Comparison of ENCODE assay signal across 9 cellular contexts in genomic region chr1:42146916-42147320, GRCh38. TPM values are rescaled to one million over a fixed set of nuclear protein-coding genes. Genes with fewer than 3 reads are reported as not detected.
DNase-seq lines count a peak whose midpoint lies in the region; ATAC-seq lines count a peak whose summit lies in the region.
"Had no signal": no experiment of that assay in that cellular context is flagged by ENCODE, and none has a peak within 500 bp of the region (broad histone marks: within the 10 kb centered on the region; RNA-seq: fewer than 3 reads in every experiment).

No MANE protein-coding gene starts in this region.

- H3K27ac Mint-ChIP-seq in activated CD4-positive, alpha-beta memory T cell treated with anti-CD3 and anti-CD28 coated beads for 36 hours, result no peak overlapping the region
- no peak overlapping the region for H3K27ac Mint-ChIP-seq in stimulated activated memory B cell treated with anti-CD40 and anti-IgM and Interleukin-4, amounts not matched to agents 10 μg/mL and 1 μg/mL and 100 μg/mL, for 72 hours

- peaks cover 5% of the 10 kb centered on the region for H3K4me1 Mint-ChIP-seq in activated CD4-positive, alpha-beta memory T cell treated with anti-CD3 and anti-CD28 coated beads for 36 hours (ENCODE audit: low read depth)
- H3K4me1 Mint-ChIP-seq in stimulated activated memory B cell treated with anti-CD40 and anti-IgM and Interleukin-4, amounts not matched to agents 10 μg/mL and 1 μg/mL and 100 μg/mL, for 72 hours, result no peaks in the 10 kb centered on the region

- no peaks in the 10 kb centered on the region for H3K9me3 Mint-ChIP-seq in activated CD4-positive, alpha-beta memory T cell treated with anti-CD3 and anti-CD28 coated beads for 36 hours
- H3K9me3 Mint-ChIP-seq in stimulated activated memory B cell treated with anti-CD40 and anti-IgM and Interleukin-4, amounts not matched to agents 10 μg/mL and 1 μg/mL and 100 μg/mL, for 72 hours, result no peaks in the 10 kb centered on the region

- ATAC-seq in stimulated activated memory B cell treated with anti-CD40 and anti-IgM and Interleukin-4, amounts not matched to agents 10 μg/mL and 1 μg/mL and 100 μg/mL, for 72 hours, result no peak

- intact Hi-C loops in activated CD4-positive, alpha-beta memory T cell treated with anti-CD3 and anti-CD28 coated beads for 36 hours (cut with micrococcal nuclease), result loop anchor here (2.0 to 10.0 kb wide), 2 partner anchors 26 to 588 kb away; no protein-coding TSS in a partner anchor

- peaks cover 2% of the 10 kb centered on the region for H3K27me3 Mint-ChIP-seq in activated CD4-positive, alpha-beta memory T cell treated with anti-CD3 and anti-CD28 coated beads for 36 hours
- peaks cover 33% of the 10 kb centered on the region for H3K27me3 Mint-ChIP-seq in stimulated activated memory B cell treated with anti-CD40 and anti-IgM and Interleukin-4, amounts not matched to agents 10 μg/mL and 1 μg/mL and 100 μg/mL, for 72 hours

- H3K4me3 Mint-ChIP-seq in activated CD4-positive, alpha-beta memory T cell treated with anti-CD3 and anti-CD28 coated beads for 36 hours, result no peak overlapping the region
- H3K4me3 Mint-ChIP-seq in stimulated activated memory B cell treated with anti-CD40 and anti-IgM and Interleukin-4, amounts not matched to agents 10 μg/mL and 1 μg/mL and 100 μg/mL, for 72 hours, result no peak overlapping the region

- peak; percentile 79 for DNase-seq in AG08396 (ENCODE audit: low spot score)
- DNase-seq in H4 (ENCODE audit: low spot score), result peak; percentile 59
- DNase-seq in NCI-H460 (ENCODE audit: extremely low read depth, low read depth), result peak; percentile 56
- DNase-seq in activated CD4-positive, alpha-beta memory T cell treated with anti-CD3 and anti-CD28 coated beads for 36 hours, result peak; percentile 80
- peak; percentile 45 for DNase-seq in effector CD4-positive, alpha-beta T cell
- DNase-seq in lung microvascular endothelial cell (ENCODE audit: low read depth in 2 of 2), result peak; percentile 54 to 73
- peak; percentile 34 to 60 for DNase-seq in stimulated activated CD8-positive, alpha-beta memory T cell treated with anti-CD3 and anti-CD28 coated beads, Interleukin-2, amount 100 ng/mL, for 48 hours (ENCODE audit: low read depth in 2 of 2)

- H3K36me3 Mint-ChIP-seq in activated CD4-positive, alpha-beta memory T cell treated with anti-CD3 and anti-CD28 coated beads for 36 hours, result no peaks in the 10 kb centered on the region
- H3K36me3 Mint-ChIP-seq in stimulated activated memory B cell treated with anti-CD40 and anti-IgM and Interleukin-4, amounts not matched to agents 10 μg/mL and 1 μg/mL and 100 μg/mL, for 72 hours, result no peaks in the 10 kb centered on the region

- CTCF ChIA-PET in activated CD4-positive, alpha-beta memory T cell treated with anti-CD3 and anti-CD28 coated beads for 36 hours (lab: Charles Lee), result interaction anchor here (0.6 to 1.9 kb wide), 7 partner anchors 9 to 281 kb away, joined by 3 to 20 read pairs (median 4); no protein-coding TSS in a partner anchor

- POLR2A ChIA-PET in activated CD4-positive, alpha-beta memory T cell treated with anti-CD3 and anti-CD28 coated beads for 36 hours (lab: Charles Lee), result no interaction called here

RNA-seq across cellular contexts. Expression of gene GUCA2B, which starts 6.3 kb away (rescaled TPM):
- total RNA-seq in H4 (2014; rRNA removed; shearing (Covaris generic)), result not detected in 2 replicates
- not detected in 2 replicates for total RNA-seq in NCI-H460 (2014; rRNA removed; shearing (Covaris generic))
- polyA plus RNA-seq in NCI-H460 (2014; cell fraction: nucleus; rRNA removed), result not detected in 2 replicates
- total RNA-seq in activated CD4-positive, alpha-beta memory T cell treated with anti-CD3 and anti-CD28 coated beads for 36 hours, result not detected
- total RNA-seq in lung microvascular endothelial cell, result not detected in 2 replicates
- total RNA-seq: temporal lobe had no signal

RNA-seq across cellular contexts. Expression of gene GUCA2A, which starts 17.6 kb away (rescaled TPM):
- not detected in 2 replicates for total RNA-seq in H4 (2014; rRNA removed; shearing (Covaris generic))
- total RNA-seq in NCI-H460 (2014; rRNA removed; shearing (Covaris generic)), result not detected in 2 replicates
- polyA plus RNA-seq in NCI-H460 (2014; cell fraction: nucleus; rRNA removed), result not detected in 2 replicates
- not detected for total RNA-seq in activated CD4-positive, alpha-beta memory T cell treated with anti-CD3 and anti-CD28 coated beads for 36 hours
- not detected in 2 replicates for total RNA-seq in lung microvascular endothelial cell
- total RNA-seq: temporal lobe had no signal
